ENCODE assay signal across 20 cellular contexts in the genomic region with DNA sequence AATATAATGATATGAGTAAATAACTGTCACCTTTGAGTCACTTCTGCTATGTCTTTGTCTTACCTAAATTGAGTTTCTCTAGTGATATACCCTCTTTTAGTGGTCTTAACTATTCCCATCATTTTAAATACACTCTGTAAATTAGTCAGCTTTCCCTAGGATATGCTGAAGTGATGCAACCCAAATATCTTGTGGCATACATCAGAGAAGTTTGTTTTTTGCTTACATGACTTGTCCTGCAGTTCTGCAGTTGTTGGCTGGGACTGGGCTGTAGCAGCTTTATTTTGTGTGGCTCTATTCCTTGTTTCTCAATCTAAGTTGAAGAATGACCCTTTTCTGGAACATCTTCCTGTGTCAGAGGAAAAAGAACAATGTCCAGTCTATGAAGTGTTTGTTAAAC.
DNase-seq lines count a peak whose midpoint lies in the region; ATAC-seq and TF ChIP-seq lines count a peak whose summit lies in the region.
"Had no signal": no experiment of that assay in that cellular context is flagged by ENCODE, and none has a peak within 500 bp of the region (broad histone marks: within the 10 kb centered on the region; RNA-seq: fewer than 3 reads in every experiment).

No MANE protein-coding gene starts in this region.

- no TSS peak for BruUV-seq in IMR-90 (replicated peaks; lab: Mats Ljungman, UMichigan)

- H3K4ac ChIP-seq in IMR-90 (ENCODE audit: low read depth, low read length) (peak overlapping the region; percentile 21; the same call in 1 of the 2 replicates), mesenchymal stem cell (ENCODE audit: low read depth in 1 of 2, low read length in 2 of 2) (no peak overlapping the region)

- intact Hi-C loops in IMR-90 (cut with micrococcal nuclease): no loop called here

- ATAC-seq in IMR-90 (ENCODE audit: low read depth) (peak; percentile 88), HG03175 (IDR thresholded peaks at IDR 0.05; ENCODE audit: unreplicated experiment) (no peak)
- ATAC-seq in activated CD4-positive, CD25-positive, alpha-beta regulatory T cell treated with anti-CD3 and anti-CD28 coated beads, Interleukin-2, amount 50 U/mL, for 24 hours: no peak
- ATAC-seq: heart right ventricle had no signal

- H3K36me3 Mint-ChIP-seq in T-helper 2 cell treated with Interferon-gamma antibody and Interleukin-4, amounts not matched to agents 5 μg/mL and 100 μg/mL, for 36 hours (ENCODE audit: low read depth): peaks cover 27% of the 10 kb centered on the region

- H4K8ac ChIP-seq in IMR-90 (ENCODE audit: low read depth in 2 of 2, low read length in 2 of 2) (peak overlapping the region in 1 of 2 experiments; percentile 63; a peak in 2 of 4 replicates), mesenchymal stem cell (ENCODE audit: low read length) (no peak overlapping the region)

- H3K27me3 Mint-ChIP-seq in T-helper 2 cell treated with Interferon-gamma antibody and Interleukin-4, amounts not matched to agents 5 μg/mL and 100 μg/mL, for 36 hours (ENCODE audit: low read depth): no peaks in the 10 kb centered on the region
- H3K27me3 Mint-ChIP-seq: activated naive CD8-positive, alpha-beta T cell treated with anti-CD3 and anti-CD28 coated beads, Interleukin-2, amount 10 ng/mL, durations not matched to agents 7 days and 5 days; activated T-cell treated with anti-CD3 and anti-CD28 coated beads, Interleukin-2, amount 50 U/mL, for 24 hours had no signal

- H3K23ac ChIP-seq in IMR-90 (ENCODE audit: low read depth, low read length) (0 out of 2 replicates have a peak overlapping the region, but pooled peaks have one; percentile 5), mesenchymal stem cell (ENCODE audit: low read length in 2 of 2) (no peak overlapping the region)

- H3K4me2 ChIP-seq in IMR-90 (ENCODE audit: low read depth, low read length): peak overlapping the region; percentile 15; the same call in 1 of the 2 replicates
- no peak overlapping the region for H3K4me2 ChIP-seq in mesenchymal stem cell (ENCODE audit: low read length, poor library complexity, severe bottlenecking)

- H3K4me1 ChIP-seq in IMR-90 (ENCODE audit: control insufficient read depth, insufficient read depth, low read length): peaks cover 15% of the 10 kb centered on the region
- H3K4me1 ChIP-seq in mesenchymal stem cell (ENCODE audit: control insufficient read depth, insufficient read depth, low read depth, low read length): peaks cover 4% of the 10 kb centered on the region

- H2BK20ac ChIP-seq in IMR-90 (ENCODE audit: low read depth, low read length): peak overlapping the region; percentile 15; the same call in 1 of the 2 replicates

- H4K91ac ChIP-seq in IMR-90 (ENCODE audit: insufficient read depth, low read depth, low read length) (peak overlapping the region; percentile 59; the same call in 1 of the 2 replicates), mesenchymal stem cell (ENCODE audit: low read length) (no peak overlapping the region)

- H3K27ac ChIP-seq in IMR-90 (ENCODE audit: insufficient read depth, low read length) (no peak overlapping the region), mesenchymal stem cell (ENCODE audit: low read length, poor library complexity, severe bottlenecking) (no peak overlapping the region)
- H3K27ac ChIP-seq: heart right ventricle, HL-60 had no signal

- H2BK5ac ChIP-seq in IMR-90 (ENCODE audit: low read depth, low read length, poor library complexity, severe bottlenecking) (peak overlapping the region; percentile 79), mesenchymal stem cell (ENCODE audit: low read depth, low read length, poor library complexity, severe bottlenecking) (no peak overlapping the region)

- no peaks in the 10 kb centered on the region for H4K20me1 ChIP-seq in IMR-90 (ENCODE audit: insufficient read depth, low read length)

- no peak for TF ChIP-seq POLR2A in IMR-90 (IDR thresholded peaks at IDR 0.05; ENCODE audit: low read depth, low read length)

- H3K9me3 Mint-ChIP-seq in T-helper 2 cell treated with Interferon-gamma antibody and Interleukin-4, amounts not matched to agents 5 μg/mL and 100 μg/mL, for 36 hours: no peaks in the 10 kb centered on the region
- H3K9me3 Mint-ChIP-seq: activated naive CD8-positive, alpha-beta T cell treated with anti-CD3 and anti-CD28 coated beads, Interleukin-2, amount 10 ng/mL, durations not matched to agents 7 days and 5 days; activated T-cell treated with anti-CD3 and anti-CD28 coated beads, Interleukin-2, amount 50 U/mL, for 24 hours had no signal

- peak overlapping the region; percentile 5; the same call in 1 of the 2 replicates for H4K5ac ChIP-seq in IMR-90 (ENCODE audit: low read depth, low read length)

- no peak for TF ChIP-seq RAD21 in IMR-90 (IDR thresholded peaks at IDR 0.05; ENCODE audit: low read length)

- CTCF ChIA-PET in IMR-90 (lab: Yijun Ruan, JAX): no interaction called here

- H2AFZ ChIP-seq in IMR-90 (replicated peaks; ENCODE audit: low read length, poor library complexity): no peak overlapping the region
- no peak overlapping the region for H2AFZ ChIP-seq in mesenchymal stem cell (ENCODE audit: low read depth, low read length)

- TF ChIP-seq CTCF in IMR-90 (conservative IDR thresholded peaks at IDR 0.05; ENCODE audit: low read depth, low read length): no peak

- no peaks in the 10 kb centered on the region for H3K9me3 ChIP-seq in IMR-90 (ENCODE audit: control insufficient read depth, insufficient read depth, low read length)
- H3K9me3 ChIP-seq in mesenchymal stem cell (ENCODE audit: control insufficient read depth, low read length): no peaks in the 10 kb centered on the region
- H3K9me3 ChIP-seq: heart right ventricle had no signal

- no peaks in the 10 kb centered on the region for H3K4me1 Mint-ChIP-seq in T-helper 2 cell treated with Interferon-gamma antibody and Interleukin-4, amounts not matched to agents 5 μg/mL and 100 μg/mL, for 36 hours (ENCODE audit: low read depth)

- POLR2A ChIA-PET in IMR-90 (lab: Charles Lee; ENCODE audit: unreplicated experiment): no interaction called here

- H3K9ac ChIP-seq in IMR-90 (ENCODE audit: low read depth, low read length) (no peak overlapping the region), mesenchymal stem cell (ENCODE audit: low read length) (peak overlapping the region; percentile 42)

- H3K14ac ChIP-seq in IMR-90 (replicated peaks; ENCODE audit: low read depth, low read length) (peak overlapping the region; percentile 48; the same call in 1 of the 2 replicates), mesenchymal stem cell (ENCODE audit: low read length in 2 of 2) (no peak overlapping the region)

- H3K27ac Mint-ChIP-seq in T-helper 2 cell treated with Interferon-gamma antibody and Interleukin-4, amounts not matched to agents 5 μg/mL and 100 μg/mL, for 36 hours: no peak overlapping the region
- H3K27ac Mint-ChIP-seq: activated naive CD8-positive, alpha-beta T cell treated with anti-CD3 and anti-CD28 coated beads, Interleukin-2, amount 10 ng/mL, durations not matched to agents 7 days and 5 days; activated T-cell treated with anti-CD3 and anti-CD28 coated beads, Interleukin-2, amount 50 U/mL, for 24 hours had no signal

- no peak overlapping the region for H2BK12ac ChIP-seq in mesenchymal stem cell (ENCODE audit: low read length in 2 of 2)

- no peak overlapping the region for H2AK9ac ChIP-seq in IMR-90 (replicated peaks; ENCODE audit: low read depth, low read length, poor library complexity)

- H3K4me3 Mint-ChIP-seq in T-helper 2 cell treated with Interferon-gamma antibody and Interleukin-4, amounts not matched to agents 5 μg/mL and 100 μg/mL, for 36 hours: no peak overlapping the region
- H3K4me3 Mint-ChIP-seq: activated naive CD8-positive, alpha-beta T cell treated with anti-CD3 and anti-CD28 coated beads, Interleukin-2, amount 10 ng/mL, durations not matched to agents 7 days and 5 days; activated T-cell treated with anti-CD3 and anti-CD28 coated beads, Interleukin-2, amount 50 U/mL, for 24 hours had no signal

- H2BK15ac ChIP-seq in IMR-90 (ENCODE audit: low read depth, low read length) (0 out of 3 replicates have a peak overlapping the region, but pooled peaks have one; percentile 0), mesenchymal stem cell (ENCODE audit: low read depth, poor library complexity, severe bottlenecking) (no peak overlapping the region)

- in situ Hi-C loops in IMR-90 (cut with MboI; ENCODE audit: low sequenced_read_pairs): no loop called here

- peak overlapping the region; percentile 35; the same call in 1 of the 2 replicates for H3K18ac ChIP-seq in IMR-90 (ENCODE audit: low read depth, low read length)
- no peak overlapping the region for H3K18ac ChIP-seq in mesenchymal stem cell (ENCODE audit: low read depth in 1 of 2, low read length in 2 of 2)

- DNase-seq in AG08396 (ENCODE audit: low spot score) (peak; percentile 68), IMR-90 (peak; percentile 91), dedifferentiated amniotic fluid mesenchymal stem cell (ENCODE audit: extremely low spot score) (peak; percentile 85), mesenchymal stem cell (peak; percentile 86), cerebellar cortex (ENCODE audit: low spot score) (no peak)
- DNase-seq in T-helper 2 cell treated with Interferon-gamma antibody and Interleukin-4, amounts not matched to agents 5 μg/mL and 100 μg/mL, for 36 hours (ENCODE audit: low spot score): no peak
- DNase-seq: activated CD4-positive, alpha-beta T cell treated with anti-CD3 and anti-CD28 coated beads, Interleukin-2, amount 50 U/mL, for 4 hours; activated naive CD8-positive, alpha-beta T cell treated with anti-CD3 and anti-CD28 coated beads, Interleukin-2, amount 10 ng/mL, durations not matched to agents 7 days and 5 days; activated T-cell treated with anti-CD3 and anti-CD28 coated beads, Interleukin-2, amount 50 U/mL, for 24 hours; cerebellar nuclear complex; heart right ventricle; KBM-7; kidney glomerular epithelial cell; NCI-H1105 treated with DMSO at 0.1 percent for 48 hours; retina; substantia nigra; SW 1271 had no signal

- no peak overlapping the region for H3K56ac ChIP-seq in IMR-90 (ENCODE audit: extremely low read depth, insufficient read depth, low read length)

- peaks cover 2% of the 10 kb centered on the region; the same call in 1 of the 2 replicates for H3K9me1 ChIP-seq in IMR-90 (ENCODE audit: insufficient read depth, low read length)

- no peak overlapping the region for H3K4me3 ChIP-seq in IMR-90 (ENCODE audit: insufficient read depth, low read depth, low read length)
- H3K4me3 ChIP-seq in mesenchymal stem cell (ENCODE audit: insufficient read depth in 1 of 2, low read depth in 1 of 2, low read length in 2 of 2): no peak overlapping the region
- H3K4me3 ChIP-seq: heart right ventricle had no signal

- H3K36me3 ChIP-seq in IMR-90 (ENCODE audit: control insufficient read depth, insufficient read depth, low read length) (peaks cover 33% of the 10 kb centered on the region), mesenchymal stem cell (ENCODE audit: control insufficient read depth in 1 of 2, insufficient read depth in 2 of 2, low read depth in 1 of 2, low read length in 2 of 2) (peaks cover 21 to 88% of the 10 kb centered on the region in 2 experiments)

- H3K79me1 ChIP-seq in IMR-90 (ENCODE audit: low read depth in 1 of 2, low read length in 2 of 2) (peaks cover 22 to 38% of the 10 kb centered on the region in 2 experiments), mesenchymal stem cell (replicated peaks; ENCODE audit: low read length, poor library complexity, severe bottlenecking) (peaks cover 12% of the 10 kb centered on the region)

- H2AK5ac ChIP-seq in IMR-90 (ENCODE audit: low read depth, low read length): no peak overlapping the region
- no peak overlapping the region for H2AK5ac ChIP-seq in mesenchymal stem cell (ENCODE audit: low read length, severe bottlenecking)

- dilution Hi-C loops in IMR-90 (cut with HindIII; ENCODE audit: low sequenced_read_pairs, unreplicated experiment): no loop called here

- H2BK120ac ChIP-seq in IMR-90 (ENCODE audit: low read depth, low read length) (0 out of 2 replicates have a peak overlapping the region, but pooled peaks have one; percentile 23), mesenchymal stem cell (ENCODE audit: low read depth, low read length) (no peak overlapping the region)

- H3K27me3 ChIP-seq in IMR-90 (ENCODE audit: control insufficient read depth, insufficient read depth, low read length): no peaks in the 10 kb centered on the region
- H3K27me3 ChIP-seq in mesenchymal stem cell (ENCODE audit: control insufficient read depth in 1 of 2, insufficient read depth in 1 of 2, low read length in 2 of 2): no peaks in the 10 kb centered on the region
- H3K27me3 ChIP-seq: heart right ventricle had no signal

Comparison
In these comparisons a context has a peak if more than half of its experiments do, and no peak if none do; other contexts are left out.
1. DNase-seq: peak in AG08396 (single experiment), IMR-90 (single experiment), dedifferentiated amniotic fluid mesenchymal stem cell (single experiment) and mesenchymal stem cell (single experiment); none in cerebellar cortex (single experiment) and T-helper 2 cell treated with Interferon-gamma antibody and Interleukin-4, amounts not matched to agents 5 μg/mL and 100 μg/mL, for 36 hours (single experiment).